ENCODE assay signal across 8 cellular contexts in the genomic region with DNA sequence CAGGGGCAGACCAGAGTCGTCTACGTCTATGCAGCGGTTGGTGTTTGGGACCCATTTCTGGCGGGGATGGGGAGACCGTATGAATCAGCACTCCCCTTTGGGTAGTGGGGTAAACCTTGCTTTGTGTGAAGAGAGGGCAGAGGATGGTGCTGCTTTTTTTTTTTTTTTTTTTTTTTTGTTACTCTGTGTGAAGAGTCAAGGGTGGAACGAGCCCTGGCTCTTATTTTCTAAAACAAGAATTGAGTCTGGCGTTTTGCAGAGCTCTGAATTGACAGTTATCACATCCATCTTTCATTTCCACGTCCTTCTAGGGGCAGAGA. TPM values are rescaled to one million over a fixed set of nuclear protein-coding genes. Genes with fewer than 3 reads are reported as not detected.
DNase-seq lines count a peak whose midpoint lies in the region; ATAC-seq and TF ChIP-seq lines count a peak whose summit lies in the region.

No MANE protein-coding gene starts in this region.

- no peaks in the 10 kb centered on the region for H3K27me3 Mint-ChIP-seq in activated naive CD4-positive, alpha-beta T cell treated with anti-CD3 and anti-CD28 coated beads, Interleukin-2, amount 50 U/mL, for 24 hours
- H3K27me3 Mint-ChIP-seq in activated CD4-positive, alpha-beta memory T cell treated with anti-CD3 and anti-CD28 coated beads for 36 hours = no peaks in the 10 kb centered on the region
- peaks cover 6% of the 10 kb centered on the region for H3K27me3 Mint-ChIP-seq in glutamatergic neuron (ENCODE audit: unreplicated experiment)

- peak overlapping the region; percentile 92 for H3K27ac Mint-ChIP-seq in activated naive CD4-positive, alpha-beta T cell treated with anti-CD3 and anti-CD28 coated beads, Interleukin-2, amount 50 U/mL, for 24 hours
- H3K27ac Mint-ChIP-seq in activated CD4-positive, alpha-beta memory T cell treated with anti-CD3 and anti-CD28 coated beads for 36 hours = peak overlapping the region; percentile 85
- peak overlapping the region; percentile 100 for H3K27ac Mint-ChIP-seq in glutamatergic neuron (ENCODE audit: unreplicated experiment)

- ATAC-seq in GM18907 (IDR thresholded peaks at IDR 0.05; ENCODE audit: unreplicated experiment) (no peak), GM21423 (IDR thresholded peaks at IDR 0.05; ENCODE audit: unreplicated experiment) (no peak), GM18861 (IDR thresholded peaks at IDR 0.05; ENCODE audit: unreplicated experiment) (no peak)

- no peak for TF ChIP-seq CTCF in glutamatergic neuron (IDR thresholded peaks at IDR 0.05; ENCODE audit: partially characterized antibody, unreplicated experiment)

- CTCF ChIA-PET in activated CD4-positive, alpha-beta memory T cell treated with anti-CD3 and anti-CD28 coated beads for 36 hours (lab: Charles Lee) = interaction anchor here (0.6 to 1.1 kb wide), 2 partner anchors 24 to 69 kb away, joined by 3 to 4 read pairs; no protein-coding TSS in a partner anchor

- peaks cover 77% of the 10 kb centered on the region for H3K4me1 Mint-ChIP-seq in activated naive CD4-positive, alpha-beta T cell treated with anti-CD3 and anti-CD28 coated beads, Interleukin-2, amount 50 U/mL, for 24 hours
- peaks cover 67% of the 10 kb centered on the region for H3K4me1 Mint-ChIP-seq in activated CD4-positive, alpha-beta memory T cell treated with anti-CD3 and anti-CD28 coated beads for 36 hours (ENCODE audit: low read depth)
- H3K4me1 Mint-ChIP-seq in glutamatergic neuron (ENCODE audit: low read depth, unreplicated experiment) = peaks cover 28% of the 10 kb centered on the region

- peaks cover 3% of the 10 kb centered on the region for H3K36me3 Mint-ChIP-seq in activated naive CD4-positive, alpha-beta T cell treated with anti-CD3 and anti-CD28 coated beads, Interleukin-2, amount 50 U/mL, for 24 hours
- no peaks in the 10 kb centered on the region for H3K36me3 Mint-ChIP-seq in activated CD4-positive, alpha-beta memory T cell treated with anti-CD3 and anti-CD28 coated beads for 36 hours
- no peaks in the 10 kb centered on the region for H3K36me3 Mint-ChIP-seq in glutamatergic neuron (ENCODE audit: unreplicated experiment)

- DNase-seq in activated naive CD4-positive, alpha-beta T cell treated with Interleukin-2 at 50 U/mL for 16 hours = no peak
- DNase-seq in activated CD4-positive, alpha-beta memory T cell treated with anti-CD3 and anti-CD28 coated beads for 36 hours = no peak
- DNase-seq in glutamatergic neuron = no peak
- DNase-seq in stimulated activated CD8-positive, alpha-beta memory T cell treated with anti-CD3 and anti-CD28 coated beads, Interleukin-4, amount 100 ng/mL, for 48 hours = peak; percentile 44

- POLR2A ChIA-PET in activated CD4-positive, alpha-beta memory T cell treated with anti-CD3 and anti-CD28 coated beads for 36 hours (lab: Charles Lee) = interaction anchor here (0.6 to 1.8 kb wide), 3 partner anchors 9 to 358 kb away, joined by 5 to 9 read pairs (median 5); no protein-coding TSS in a partner anchor

- intact Hi-C loops in activated CD4-positive, alpha-beta memory T cell treated with anti-CD3 and anti-CD28 coated beads for 36 hours (cut with micrococcal nuclease) = loop anchor here (5.0 kb wide), 2 partner anchors 160 to 565 kb away; partner anchors contain the start of gene OCIAD2

- H3K9me3 Mint-ChIP-seq in activated naive CD4-positive, alpha-beta T cell treated with anti-CD3 and anti-CD28 coated beads, Interleukin-2, amount 50 U/mL, for 24 hours = no peaks in the 10 kb centered on the region
- no peaks in the 10 kb centered on the region for H3K9me3 Mint-ChIP-seq in activated CD4-positive, alpha-beta memory T cell treated with anti-CD3 and anti-CD28 coated beads for 36 hours
- H3K9me3 Mint-ChIP-seq in glutamatergic neuron (ENCODE audit: unreplicated experiment) = peaks cover 9% of the 10 kb centered on the region

- peak overlapping the region; percentile 99 for H3K4me3 Mint-ChIP-seq in activated naive CD4-positive, alpha-beta T cell treated with anti-CD3 and anti-CD28 coated beads, Interleukin-2, amount 50 U/mL, for 24 hours
- peak overlapping the region; percentile 99 for H3K4me3 Mint-ChIP-seq in activated CD4-positive, alpha-beta memory T cell treated with anti-CD3 and anti-CD28 coated beads for 36 hours
- H3K4me3 Mint-ChIP-seq in glutamatergic neuron (ENCODE audit: unreplicated experiment) = peak overlapping the region; percentile 99

RNA-seq across cellular contexts. Expression of gene SLAIN2, which starts 1.2 kb away (rescaled TPM):
- 10 to 100 TPM; 54.9 to 63.8 TPM for total RNA-seq in activated CD4-positive, alpha-beta memory T cell treated with anti-CD3 and anti-CD28 coated beads for 36 hours
- total RNA-seq in glutamatergic neuron (ENCODE audit: unreplicated experiment) = 72.6 TPM
